In genomic region chr1:1336931-1337792, GRCh38 we compare ENCODE assay signal across 15 cellular contexts. TPM values are rescaled to one million over a fixed set of nuclear protein-coding genes. Genes with fewer than 3 reads are reported as not detected.
A peak's percentile ranks its signal among the peaks of the same experiment; 100 is the strongest.
DNase-seq lines count a peak whose midpoint lies in the region; ATAC-seq, FAIRE-seq and TF ChIP-seq lines count a peak whose summit lies in the region.
"Had no signal": no experiment of that assay in that cellular context is flagged by ENCODE, and none has a peak within 500 bp of the region (broad histone marks: within the 10 kb centered on the region; RNA-seq: fewer than 3 reads in every experiment).

No MANE protein-coding gene starts in this region.

- peaks cover 11% of the 10 kb centered on the region for H3K36me3 Mint-ChIP-seq in T-helper 2 cell treated with Interferon-gamma antibody and Interleukin-4, amounts not matched to agents 5 μg/mL and 100 μg/mL, for 36 hours (ENCODE audit: low read depth)

- no peak overlapping the region for H3K9ac ChIP-seq in H1 (replicated peaks in 1 of 4; ENCODE audit: extremely low read depth in 1 of 4, low read depth in 3 of 4, low read length in 3 of 4)
- H3K9ac ChIP-seq: BLaER1 had no signal

- no peak overlapping the region for H3K27ac Mint-ChIP-seq in T-helper 2 cell treated with Interferon-gamma antibody and Interleukin-4, amounts not matched to agents 5 μg/mL and 100 μg/mL, for 36 hours
- H3K27ac Mint-ChIP-seq: CD8-positive, alpha-beta T cell; GM23338 had no signal

- no peaks in the 10 kb centered on the region; the same call in 1 of the 2 replicates for H3K23me2 ChIP-seq in H1 (ENCODE audit: low read depth, low read length)

- H4K20me1 ChIP-seq in H1 (replicated peaks in 1 of 2; ENCODE audit: control insufficient read depth in 1 of 2, insufficient read depth in 2 of 2, low read length in 2 of 2), result peaks cover 14 to 35% of the 10 kb centered on the region in 2 experiments

- no peak overlapping the region for H4K5ac ChIP-seq in H1 (ENCODE audit: insufficient read length, low read depth, low read length)

- H3K79me1 ChIP-seq in H1 (ENCODE audit: low read depth, low read length), result peaks cover 12% of the 10 kb centered on the region

- H3K27me3 ChIP-seq in H1 (replicated peaks in 1 of 4; ENCODE audit: control insufficient read depth in 3 of 4, extremely low read depth in 1 of 4, insufficient read depth in 3 of 4, low read length in 3 of 4), result no peaks in the 10 kb centered on the region; a peak in 1 of 7 replicates
- H3K27me3 ChIP-seq: BLaER1 had no signal

- CTCF ChIA-PET in RWPE1 (lab: Yijun Ruan, JAX), result no interaction called here
- CTCF ChIA-PET in H1 (lab: Charles Lee; ENCODE audit: partially characterized antibody), result interaction anchor here (0.6 to 3.2 kb wide), 8 partner anchors 9 to 65 kb away, joined by 3 to 13 read pairs (median 3); partner anchors contain the start of gene DVL1

- peaks cover 4% of the 10 kb centered on the region for H3K4me1 Mint-ChIP-seq in T-helper 2 cell treated with Interferon-gamma antibody and Interleukin-4, amounts not matched to agents 5 μg/mL and 100 μg/mL, for 36 hours (ENCODE audit: low read depth)
- H3K4me1 Mint-ChIP-seq: CD14-positive monocyte, GM23338 had no signal

- POLR2A ChIA-PET in RWPE1 (lab: Yijun Ruan, JAX; ENCODE audit: low non-redundant PET) (no interaction called here), H1 (lab: Charles Lee; ENCODE audit: partially characterized antibody) (interaction anchor here (0.6 to 9.0 kb wide), 6 partner anchors 11 to 73 kb away, joined by 3 to 134 read pairs (median 4); no protein-coding TSS in a partner anchor)

- H3K27ac ChIP-seq in RWPE1, result peak overlapping the region; percentile 68
- H3K27ac ChIP-seq in H1 (ENCODE audit: low read depth, low read length), result no peak overlapping the region
- H3K27ac ChIP-seq: BLaER1 had no signal

- H2AK5ac ChIP-seq in H1 (ENCODE audit: low read depth, low read length), result no peak overlapping the region

- H2BK20ac ChIP-seq in H1 (ENCODE audit: low read length), result no peak overlapping the region

- H3K14ac ChIP-seq in H1 (ENCODE audit: insufficient read length), result no peak overlapping the region

- no peak for TF ChIP-seq RAD21 in H1 (IDR thresholded peaks at IDR 0.05 in 1 of 2, conservative IDR thresholded peaks at IDR 0.05 in 1 of 2; ENCODE audit: low read depth in 2 of 2, low read length in 2 of 2)

- H3K23ac ChIP-seq in H1 (ENCODE audit: insufficient read length), result no peak overlapping the region

- peak; percentile 26 for DNase-seq in GM20000 (ENCODE audit: low spot score)
- DNase-seq in RWPE1 (ENCODE audit: low spot score), result no peak
- no peak for DNase-seq in H1 (ENCODE audit: low read depth in 1 of 2, low spot score in 2 of 2)
- no peak for DNase-seq in T-helper 2 cell treated with Interferon-gamma antibody and Interleukin-4, amounts not matched to agents 5 μg/mL and 100 μg/mL, for 36 hours (ENCODE audit: low spot score)
- DNase-seq: COR-L47, DMS 273 treated with DMSO at 0.1 percent for 48 hours, EL had no signal

- no peak overlapping the region for H2BK5ac ChIP-seq in H1 (ENCODE audit: low read depth, low read length)

- no peak overlapping the region for H3K4me2 ChIP-seq in H1 (ENCODE audit: insufficient read depth in 1 of 2, low read depth in 2 of 2, low read length in 2 of 2)
- H3K4me2 ChIP-seq: BLaER1, GM23338 had no signal

- FAIRE-seq in H1 (lab: Jason Lieb, UNC), result no peak
- FAIRE-seq: GM12878, GM19239 had no signal

- H3K79me2 ChIP-seq in H1 (ENCODE audit: control insufficient read depth in 1 of 2, insufficient read depth in 2 of 2, low read length in 2 of 2), result no peaks in the 10 kb centered on the region

- H4K91ac ChIP-seq in H1 (replicated peaks; ENCODE audit: insufficient read length, low read length), result no peak overlapping the region

- TF ChIP-seq POLR2A in H1 (IDR thresholded peaks at IDR 0.05; ENCODE audit: control extremely low read depth in 1 of 2, low read depth in 2 of 2, low read length in 2 of 2), result no peak
- no peak for TF ChIP-seq POLR2A in GM18505 (IDR thresholded peaks at IDR 0.05; ENCODE audit: borderline replicate concordance, extremely low read depth, insufficient read depth, insufficient read length)

- peaks cover 2 to 44% (median 15%) of the 10 kb centered on the region in 4 experiments; a peak in 7 of 8 replicates for H3K36me3 ChIP-seq in H1 (ENCODE audit: control insufficient read depth in 2 of 4, insufficient read depth in 4 of 4, low read length in 3 of 4)

- H2BK15ac ChIP-seq in H1 (ENCODE audit: low read length), result no peak overlapping the region

- H3K4me3 Mint-ChIP-seq in T-helper 2 cell treated with Interferon-gamma antibody and Interleukin-4, amounts not matched to agents 5 μg/mL and 100 μg/mL, for 36 hours, result no peak overlapping the region
- H3K4me3 Mint-ChIP-seq: CD14-positive monocyte; CD8-positive, alpha-beta T cell; GM23338 had no signal

- no peak for TF ChIP-seq EP300 in H1 (IDR thresholded peaks at IDR 0.05; ENCODE audit: borderline replicate concordance in 1 of 2, low read depth in 2 of 2, low read length in 2 of 2)

- H3K18ac ChIP-seq in H1 (ENCODE audit: extremely low read depth, low read length), result no peak overlapping the region

- no peak overlapping the region for H3K4ac ChIP-seq in H1 (replicated peaks; ENCODE audit: insufficient read length, low read depth, low read length)

- H3K9me3 ChIP-seq in H1 (ENCODE audit: insufficient read depth in 2 of 2, low read depth in 1 of 2, low read length in 1 of 2), result peaks cover 0 to 5% of the 10 kb centered on the region in 2 experiments; a peak in 1 of 4 replicates
- H3K9me3 ChIP-seq: BLaER1 had no signal

- H3K4me3 ChIP-seq in H1 (ENCODE audit: extremely low read depth in 1 of 4, insufficient read depth in 2 of 4, low read depth in 3 of 4, low read length in 4 of 4), result no peak overlapping the region
- H3K4me3 ChIP-seq: BLaER1, GM12878, GM23338 had no signal

- H2AFZ ChIP-seq in H1 (ENCODE audit: low read length), result no peak overlapping the region
- H2AFZ ChIP-seq: GM23338 had no signal

- TF ChIP-seq CTCF in GM20000 (IDR thresholded peaks at IDR 0.05; ENCODE audit: extremely low read depth, missing control alignments) (no peak), RWPE1 (conservative IDR thresholded peaks at IDR 0.05; ENCODE audit: low read depth) (no peak), H1 (IDR thresholded peaks at IDR 0.05; ENCODE audit: control extremely low read depth in 1 of 3, insufficient read depth in 1 of 3, low read depth in 1 of 3, low read length in 3 of 3) (no peak)

- H4K8ac ChIP-seq in H1 (ENCODE audit: extremely low read depth, insufficient read depth, low read length), result peak overlapping the region; percentile 25; the same call in 1 of the 2 replicates

- 96% methylated on average over 22 of the region's 32 CpGs; no CpG with 5 or more reads in 1 of the 2 experiments for WGBS in H1 (ENCODE audit: extremely low coverage in 1 of 2, insufficient coverage in 1 of 2, insufficient read length in 1 of 2, insufficient replicate concordance in 2 of 2, low coverage in 1 of 2, low lambda C conversion rate in 2 of 2, missing lambda C conversion rate in 1 of 2), 2 experiments

- no peak overlapping the region for H2BK12ac ChIP-seq in H1 (ENCODE audit: low read depth, low read length)

- no peaks in the 10 kb centered on the region; a peak in 1 of 7 replicates for H3K4me1 ChIP-seq in H1 (replicated peaks in 1 of 4; ENCODE audit: control insufficient read depth in 3 of 4, insufficient read depth in 4 of 4, low read length in 3 of 4)

- no peak overlapping the region for H2BK120ac ChIP-seq in H1 (replicated peaks; ENCODE audit: low read depth, low read length)

- no peaks in the 10 kb centered on the region for H3K27me3 Mint-ChIP-seq in T-helper 2 cell treated with Interferon-gamma antibody and Interleukin-4, amounts not matched to agents 5 μg/mL and 100 μg/mL, for 36 hours (ENCODE audit: low read depth)

- no peak overlapping the region for H3K56ac ChIP-seq in H1 (replicated peaks; ENCODE audit: insufficient read length, low read depth, low read length)

- no peaks in the 10 kb centered on the region for H3K9me3 Mint-ChIP-seq in T-helper 2 cell treated with Interferon-gamma antibody and Interleukin-4, amounts not matched to agents 5 μg/mL and 100 μg/mL, for 36 hours
- H3K9me3 Mint-ChIP-seq: CD8-positive, alpha-beta T cell; GM23338 had no signal

- no peak for ATAC-seq in GM18505 (IDR thresholded peaks at IDR 0.05; ENCODE audit: unreplicated experiment)
- ATAC-seq in GM21528 (IDR thresholded peaks at IDR 0.05; ENCODE audit: low FRiP score, unreplicated experiment), result no peak

RNA-seq across cellular contexts. Expression of gene TAS1R3, which starts 6.1 kb away (rescaled TPM):
- 0.11 and 0.19 TPM in 2 replicates for total RNA-seq in H1 (2021; fragmentation: NEBNext Ultra II Directional; extraction: Animal tissue kit (Norgen Biotek cat#: 25700))
- 0.03 and 0.16 TPM in 2 replicates for polyA plus RNA-seq in H1 (2011; rRNA removed)
- polyA plus RNA-seq in H1 (2011; cell fraction: cytosol; rRNA removed), result 0.06 TPM
- 0.64 TPM for polyA plus RNA-seq in H1 (2011; cell fraction: nucleus; rRNA removed)
- 0.12 to 0.22 TPM (median 0.17 TPM) in 4 replicates for polyA plus RNA-seq in H1 (2012, experiment 1 of 2)
- 0.14 TPM for polyA plus RNA-seq in H1 (2012, experiment 2 of 2)
- polyA plus RNA-seq in H1 (2013, experiment 1 of 2), result 0.04 TPM
- polyA plus RNA-seq in H1 (2013, experiment 2 of 2), result 0.02 TPM
- polyA minus RNA-seq in H1 (2011; rRNA and poly(A)+ RNA removed), result 0.05 TPM in 1 of 2 replicates, not detected in the other
- polyA minus RNA-seq in H1 (2011; cell fraction: cytosol; rRNA and poly(A)+ RNA removed), result not detected
- polyA minus RNA-seq in H1 (2011; cell fraction: nucleus; rRNA and poly(A)+ RNA removed), result 0.40 TPM
- polyA plus RNA-seq: CD14-positive monocyte, GM23338 had no signal

RNA-seq across cellular contexts. Expression of gene DVL1, which starts 12.1 kb away (rescaled TPM):
- total RNA-seq in H1 (2021; fragmentation: NEBNext Ultra II Directional; extraction: Animal tissue kit (Norgen Biotek cat#: 25700)), result 56.0 and 58.9 TPM in 2 replicates
- polyA plus RNA-seq in H1 (2011; rRNA removed), result 39.4 and 59.8 TPM in 2 replicates
- 45.1 TPM for polyA plus RNA-seq in H1 (2011; cell fraction: cytosol; rRNA removed)
- 354 TPM for polyA plus RNA-seq in H1 (2011; cell fraction: nucleus; rRNA removed)
- 29.6 to 56.3 TPM (median 52.4 TPM) in 4 replicates for polyA plus RNA-seq in H1 (2012, experiment 1 of 2)
- polyA plus RNA-seq in H1 (2012, experiment 2 of 2), result 32.5 TPM
- 41.1 TPM for polyA plus RNA-seq in H1 (2013, experiment 1 of 2)
- 37.2 TPM for polyA plus RNA-seq in H1 (2013, experiment 2 of 2)
- 16.1 and 16.9 TPM in 2 replicates for polyA minus RNA-seq in H1 (2011; rRNA and poly(A)+ RNA removed)
- polyA minus RNA-seq in H1 (2011; cell fraction: cytosol; rRNA and poly(A)+ RNA removed), result 33.2 TPM
- 81.8 TPM for polyA minus RNA-seq in H1 (2011; cell fraction: nucleus; rRNA and poly(A)+ RNA removed)

RNA-seq across cellular contexts. Expression of gene CPTP, which starts 12.6 kb away (rescaled TPM):
- total RNA-seq in H1 (2021; fragmentation: NEBNext Ultra II Directional; extraction: Animal tissue kit (Norgen Biotek cat#: 25700)), result 10.6 and 13.3 TPM in 2 replicates
- 8.1 and 13.4 TPM in 2 replicates for polyA plus RNA-seq in H1 (2011; rRNA removed)
- 7.0 TPM for polyA plus RNA-seq in H1 (2011; cell fraction: cytosol; rRNA removed)
- 8.0 TPM for polyA plus RNA-seq in H1 (2011; cell fraction: nucleus; rRNA removed)
- 5.8 to 8.6 TPM (median 8.1 TPM) in 4 replicates for polyA plus RNA-seq in H1 (2012, experiment 1 of 2)
- 9.5 TPM for polyA plus RNA-seq in H1 (2012, experiment 2 of 2)
- 10.1 TPM for polyA plus RNA-seq in H1 (2013, experiment 1 of 2)
- 9.7 TPM for polyA plus RNA-seq in H1 (2013, experiment 2 of 2)
- polyA minus RNA-seq in H1 (2011; rRNA and poly(A)+ RNA removed), result 2.2 and 3.2 TPM in 2 replicates
- polyA minus RNA-seq in H1 (2011; cell fraction: cytosol; rRNA and poly(A)+ RNA removed), result 6.8 TPM
- 11.6 TPM for polyA minus RNA-seq in H1 (2011; cell fraction: nucleus; rRNA and poly(A)+ RNA removed)

RNA-seq across cellular contexts. Expression of gene INTS11, which starts 12.7 kb away (rescaled TPM):
- 113 and 116 TPM in 2 replicates for total RNA-seq in H1 (2021; fragmentation: NEBNext Ultra II Directional; extraction: Animal tissue kit (Norgen Biotek cat#: 25700))
- polyA plus RNA-seq in H1 (2011; rRNA removed), result 243 and 324 TPM in 2 replicates
- polyA plus RNA-seq in H1 (2011; cell fraction: cytosol; rRNA removed), result 210 TPM
- 662 TPM for polyA plus RNA-seq in H1 (2011; cell fraction: nucleus; rRNA removed)
- 121 to 180 TPM (median 164 TPM) in 4 replicates for polyA plus RNA-seq in H1 (2012, experiment 1 of 2)
- polyA plus RNA-seq in H1 (2012, experiment 2 of 2), result 131 TPM
- 99.2 TPM for polyA plus RNA-seq in H1 (2013, experiment 1 of 2)
- 89.5 TPM for polyA plus RNA-seq in H1 (2013, experiment 2 of 2)
- 115 and 144 TPM in 2 replicates for polyA minus RNA-seq in H1 (2011; rRNA and poly(A)+ RNA removed)
- polyA minus RNA-seq in H1 (2011; cell fraction: cytosol; rRNA and poly(A)+ RNA removed), result 86.7 TPM
- 144 TPM for polyA minus RNA-seq in H1 (2011; cell fraction: nucleus; rRNA and poly(A)+ RNA removed)

RNA-seq across cellular contexts. Expression of gene MXRA8, which starts 21.2 kb away (rescaled TPM):
- 10.0 and 10.5 TPM in 2 replicates for total RNA-seq in H1 (2021; fragmentation: NEBNext Ultra II Directional; extraction: Animal tissue kit (Norgen Biotek cat#: 25700))
- polyA plus RNA-seq in H1 (2011; rRNA removed), result 17.2 and 35.4 TPM in 2 replicates
- polyA plus RNA-seq in H1 (2011; cell fraction: cytosol; rRNA removed), result 21.3 TPM
- 57.8 TPM for polyA plus RNA-seq in H1 (2011; cell fraction: nucleus; rRNA removed)
- 6.4 to 14.9 TPM (median 13.3 TPM) in 4 replicates for polyA plus RNA-seq in H1 (2012, experiment 1 of 2)
- polyA plus RNA-seq in H1 (2012, experiment 2 of 2), result 7.6 TPM
- 12.0 TPM for polyA plus RNA-seq in H1 (2013, experiment 1 of 2)
- 10.6 TPM for polyA plus RNA-seq in H1 (2013, experiment 2 of 2)
- polyA minus RNA-seq in H1 (2011; rRNA and poly(A)+ RNA removed), result 3.0 and 3.5 TPM in 2 replicates
- polyA minus RNA-seq in H1 (2011; cell fraction: cytosol; rRNA and poly(A)+ RNA removed), result 9.2 TPM
- 7.8 TPM for polyA minus RNA-seq in H1 (2011; cell fraction: nucleus; rRNA and poly(A)+ RNA removed)
- polyA plus RNA-seq: CD14-positive monocyte had no signal
